In the genomic region with DNA sequence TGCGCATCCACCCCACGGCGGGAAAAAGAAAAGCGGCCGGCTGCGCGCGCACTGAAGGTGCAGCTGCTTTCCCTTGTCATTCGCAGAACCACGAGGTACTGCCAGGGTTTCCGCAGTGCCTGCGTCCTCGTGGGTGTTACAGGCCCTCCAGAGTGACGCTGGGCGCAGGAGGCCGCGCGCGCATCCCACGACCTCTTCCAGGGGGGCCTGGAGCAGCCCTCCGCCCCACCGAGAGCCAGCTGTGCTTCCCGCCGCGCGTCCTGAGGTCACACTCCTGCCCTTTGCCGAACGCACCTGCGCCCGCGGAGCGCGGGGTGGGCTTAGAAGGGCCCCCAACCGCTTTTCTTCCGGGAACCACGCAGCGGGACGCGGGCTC, we compare ENCODE assay signal across 8 cellular contexts. TPM values are rescaled to one million over a fixed set of nuclear protein-coding genes. Genes with fewer than 3 reads are reported as not detected.
DNase-seq lines count a peak whose midpoint lies in the region; ATAC-seq and TF ChIP-seq lines count a peak whose summit lies in the region.

No MANE protein-coding gene starts in this region.

- H3K27ac ChIP-seq in osteoblast (ENCODE audit: low read depth, low read length) (peak overlapping the region; percentile 78), thoracic aorta (peak overlapping the region; percentile 76 to 84)

- H2AFZ ChIP-seq in osteoblast (ENCODE audit: low read length) = peak overlapping the region; percentile 89

- peaks cover 30% of the 10 kb centered on the region for H3K36me3 ChIP-seq in osteoblast (ENCODE audit: insufficient read depth, low read length)
- H3K36me3 ChIP-seq in thoracic aorta = no peaks in the 10 kb centered on the region

- in situ Hi-C loops in ACHN (cut with HindIII; ENCODE audit: low pct_ligation_motif_present, low pct_unique_long_range_greater_than_20kb, low sequenced_read_pairs) = no loop called here

- H3K4me1 ChIP-seq in osteoblast (ENCODE audit: insufficient read depth, low read length) (peaks cover 12% of the 10 kb centered on the region), thoracic aorta (ENCODE audit: control insufficient read depth in 1 of 2, low read depth in 2 of 2) (peaks cover 11 to 44% of the 10 kb centered on the region in 2 donors)

- ATAC-seq in thoracic aorta (ENCODE audit: insufficient number of reproducible peaks, low FRiP score, low read depth) (no peak), GM18861 (IDR thresholded peaks at IDR 0.05; ENCODE audit: unreplicated experiment) (no peak)

- H3K4me3 ChIP-seq in LNCaP clone FGC (ENCODE audit: low read depth, low read length) (peak overlapping the region; percentile 67), fibroblast of the aortic adventitia (ENCODE audit: low read depth, low read length) (peak overlapping the region; percentile 74), osteoblast (ENCODE audit: insufficient read depth, low read length) (peak overlapping the region; percentile 82), thoracic aorta (peak overlapping the region; percentile 89)

- DNase-seq in ACHN (peak; percentile 46), GM20000 (ENCODE audit: low spot score) (peak; percentile 68), LNCaP clone FGC (ENCODE audit: low read depth) (no peak), fibroblast of the aortic adventitia (ENCODE audit: low read depth) (peak; percentile 32), osteoblast (ENCODE audit: insufficient read length, low spot score, missing footprints) (peak; percentile 87), thoracic aorta (ENCODE audit: low spot score) (no peak)
- DNase-seq in activated T-helper 1 cell treated with anti-CD3 and anti-CD28 coated beads, Interleukin-2, amount 50 U/mL, for 16 hours (ENCODE audit: low read depth in 1 of 2, low spot score in 1 of 2) = peak; percentile 44 to 53

- H3K9me3 ChIP-seq in osteoblast (ENCODE audit: low read depth, low read length) (no peaks in the 10 kb centered on the region), thoracic aorta (no peaks in the 10 kb centered on the region)

- H3K4me2 ChIP-seq in osteoblast (ENCODE audit: insufficient read depth, low read length) = peak overlapping the region; percentile 89

- H4K20me1 ChIP-seq in osteoblast (ENCODE audit: insufficient read depth, low read length) = peaks cover 2% of the 10 kb centered on the region

- TF ChIP-seq CTCF in GM20000 (IDR thresholded peaks at IDR 0.05; ENCODE audit: extremely low read depth, missing control alignments) (no peak), LNCaP clone FGC (IDR thresholded peaks at IDR 0.05; ENCODE audit: control insufficient read depth, extremely low read depth, insufficient read depth) (no peak), fibroblast of the aortic adventitia (IDR thresholded peaks at IDR 0.05; ENCODE audit: insufficient read depth, low read length) (no peak), osteoblast (IDR thresholded peaks at IDR 0.05; ENCODE audit: extremely low read depth, low read depth, low read length) (no peak), thoracic aorta (IDR thresholded peaks at IDR 0.05) (no peak)

- H3K79me2 ChIP-seq in osteoblast (ENCODE audit: insufficient read depth, low read length) = peaks cover 40% of the 10 kb centered on the region

- H3K27me3 ChIP-seq in osteoblast (ENCODE audit: insufficient read depth, low read length) = no peaks in the 10 kb centered on the region
- H3K27me3 ChIP-seq in thoracic aorta (replicated peaks; ENCODE audit: insufficient read depth) = no peaks in the 10 kb centered on the region

RNA-seq across cellular contexts. Expression of a gene that starts 0.4 kb away (rescaled TPM):
- total RNA-seq in fibroblast of the aortic adventitia (ENCODE audit: low replicate concordance) (30.7 and 51.7 TPM in 2 replicates), osteoblast (52.1 and 56.6 TPM in 2 replicates), thoracic aorta (10 to 100 TPM; 48.1 to 53.6 TPM)

RNA-seq across cellular contexts. Expression of a gene that starts 50.5 kb away (rescaled TPM):
- 62.2 and 76.5 TPM in 2 replicates for total RNA-seq in fibroblast of the aortic adventitia (ENCODE audit: low replicate concordance)
- total RNA-seq in osteoblast = 34.5 and 38.4 TPM in 2 replicates
- 10 to 100 TPM; 13.1 to 18.9 TPM for total RNA-seq in thoracic aorta

RNA-seq across cellular contexts. Expression of a gene that starts 50.6 kb away (rescaled TPM):
- total RNA-seq in fibroblast of the aortic adventitia (ENCODE audit: low replicate concordance) (34.8 and 80.9 TPM in 2 replicates), osteoblast (30.8 and 32.4 TPM in 2 replicates), thoracic aorta (10 to 100 TPM; 38.7 to 64.4 TPM)

Comparison
In these comparisons a context has a peak if more than half of its experiments do, and no peak if none do; other contexts are left out.
1. DNase-seq: peak in ACHN (single experiment), GM20000 (single experiment), activated T-helper 1 cell treated with anti-CD3 and anti-CD28 coated beads, Interleukin-2, amount 50 U/mL, for 16 hours (2 of 2), fibroblast of the aortic adventitia (single experiment) and osteoblast (single experiment); none in LNCaP clone FGC (single experiment) and thoracic aorta (single experiment).
2. Peak in every context shown above with its lines, with median percentiles within 50 percentile points of each other: H3K4me3 ChIP-seq.